ENCODE assay signal across 20 cellular contexts in genomic region chr10:34187201-34187600, GRCh38.
DNase-seq lines count a peak whose midpoint lies in the region; FAIRE-seq and TF ChIP-seq lines count a peak whose summit lies in the region.
"Had no signal": no experiment of that assay in that cellular context is flagged by ENCODE, and none has a peak within 500 bp of the region (broad histone marks: within the 10 kb centered on the region; RNA-seq: fewer than 3 reads in every experiment).

No MANE protein-coding gene starts in this region.

- no peaks in the 10 kb centered on the region for H4K20me1 ChIP-seq in astrocyte (ENCODE audit: insufficient read depth, low read length)

- H3K27ac Mint-ChIP-seq in astrocyte (ENCODE audit: unreplicated experiment) = no peak overlapping the region
- no peak overlapping the region for H3K27ac Mint-ChIP-seq in activated naive CD8-positive, alpha-beta T cell treated with anti-CD3 and anti-CD28 coated beads for 36 hours
- H3K27ac Mint-ChIP-seq: dendritic cell treated with granulocyte-macrophage colony-stimulating factor and Interleukin-4, amounts not matched to agents 40 ng/mL and 50 ng/mL, for 4 days had no signal

- H3K27me3 Mint-ChIP-seq in astrocyte (ENCODE audit: low read depth, unreplicated experiment) = no peaks in the 10 kb centered on the region
- peaks cover 3% of the 10 kb centered on the region for H3K27me3 Mint-ChIP-seq in activated naive CD8-positive, alpha-beta T cell treated with anti-CD3 and anti-CD28 coated beads for 36 hours
- H3K27me3 Mint-ChIP-seq: dendritic cell treated with granulocyte-macrophage colony-stimulating factor and Interleukin-4, amounts not matched to agents 40 ng/mL and 50 ng/mL, for 4 days had no signal

- H3K9me3 Mint-ChIP-seq in astrocyte (ENCODE audit: unreplicated experiment) = no peaks in the 10 kb centered on the region
- peaks cover 1% of the 10 kb centered on the region for H3K9me3 Mint-ChIP-seq in activated naive CD8-positive, alpha-beta T cell treated with anti-CD3 and anti-CD28 coated beads for 36 hours
- H3K9me3 Mint-ChIP-seq: dendritic cell treated with granulocyte-macrophage colony-stimulating factor and Interleukin-4, amounts not matched to agents 40 ng/mL and 50 ng/mL, for 4 days had no signal

- no peaks in the 10 kb centered on the region for H3K36me3 Mint-ChIP-seq in astrocyte (ENCODE audit: low read depth, unreplicated experiment)
- H3K36me3 Mint-ChIP-seq in activated naive CD8-positive, alpha-beta T cell treated with anti-CD3 and anti-CD28 coated beads for 36 hours = no peaks in the 10 kb centered on the region

- no peak overlapping the region for H2AFZ ChIP-seq in astrocyte (ENCODE audit: low read depth, low read length)
- H2AFZ ChIP-seq: hepatocyte, parathyroid adenoma had no signal

- H3K4me1 ChIP-seq in astrocyte (ENCODE audit: insufficient read depth, low read length) = peaks cover 25% of the 10 kb centered on the region
- H3K4me1 ChIP-seq: parathyroid adenoma had no signal

- DNase-seq in GM04504 (ENCODE audit: low read depth) = peak; percentile 60
- DNase-seq in astrocyte (ENCODE audit: low read depth) = peak; percentile 88
- DNase-seq in glomerular visceral epithelial cell (ENCODE audit: extremely low spot score) = peak; percentile 8
- peak; percentile 44 for DNase-seq in non-pigmented ciliary epithelial cell (ENCODE audit: low read depth)
- DNase-seq in activated naive CD8-positive, alpha-beta T cell treated with anti-CD3 and anti-CD28 coated beads for 36 hours = no peak
- DNase-seq in NCI-H2196 (lab: John Stamatoyannopoulos, UW; ENCODE audit: unreplicated experiment) = no peak
- DNase-seq in germinal center (ENCODE audit: low spot score) = no peak
- DNase-seq in activated CD4-positive, alpha-beta T cell treated with anti-CD3 and anti-CD28 coated beads for 1 hour = no peak
- DNase-seq: activated effector memory CD4-positive, alpha-beta T cell treated with anti-CD3 and anti-CD28 coated beads, Interleukin-2, amount 50 U/mL, for 16 hours; KBM-7; mucosa of descending colon; NCI-H1048; NCI-H524 treated with DMSO at 0.1 percent for 48 hours; SHP77 had no signal

- FAIRE-seq in astrocyte (lab: Jason Lieb, UNC) = peak; percentile 85
- FAIRE-seq: GM12891 had no signal

- no peaks in the 10 kb centered on the region for H3K79me2 ChIP-seq in astrocyte (ENCODE audit: insufficient read depth, low read length)
- H3K79me2 ChIP-seq: parathyroid adenoma had no signal

- no peaks in the 10 kb centered on the region for H3K36me3 ChIP-seq in astrocyte (ENCODE audit: insufficient read depth, low read length)
- H3K36me3 ChIP-seq: ascending aorta had no signal

- no peaks in the 10 kb centered on the region for H3K27me3 ChIP-seq in astrocyte (ENCODE audit: insufficient read depth, low read length)
- H3K27me3 ChIP-seq: ascending aorta, hepatocyte had no signal

- peak overlapping the region; percentile 35 for H3K4me2 ChIP-seq in astrocyte (ENCODE audit: low read length)
- H3K4me2 ChIP-seq: hepatocyte had no signal

- H3K4me1 Mint-ChIP-seq in astrocyte (ENCODE audit: low read depth, unreplicated experiment) = peaks cover 33% of the 10 kb centered on the region
- H3K4me1 Mint-ChIP-seq in activated naive CD8-positive, alpha-beta T cell treated with anti-CD3 and anti-CD28 coated beads for 36 hours = no peaks in the 10 kb centered on the region

- H3K4me3 Mint-ChIP-seq in astrocyte (ENCODE audit: unreplicated experiment) = no peak overlapping the region
- H3K4me3 Mint-ChIP-seq in activated naive CD8-positive, alpha-beta T cell treated with anti-CD3 and anti-CD28 coated beads for 36 hours = no peak overlapping the region
- H3K4me3 Mint-ChIP-seq: dendritic cell treated with granulocyte-macrophage colony-stimulating factor and Interleukin-4, amounts not matched to agents 40 ng/mL and 50 ng/mL, for 4 days had no signal

- H3K9me3 ChIP-seq in astrocyte (ENCODE audit: insufficient read depth, low read depth, low read length) = no peaks in the 10 kb centered on the region
- H3K9me3 ChIP-seq: ascending aorta, mucosa of descending colon had no signal

- no peak overlapping the region for H3K9ac ChIP-seq in astrocyte (ENCODE audit: low read length)
- H3K9ac ChIP-seq: parathyroid adenoma had no signal

- H3K4me3 ChIP-seq in astrocyte (ENCODE audit: insufficient read depth, low read depth, low read length) = no peak overlapping the region
- H3K4me3 ChIP-seq: ascending aorta, hepatocyte, mucosa of descending colon had no signal

- no peak overlapping the region for H3K27ac ChIP-seq in astrocyte (ENCODE audit: low read depth, low read length)
- H3K27ac ChIP-seq: ascending aorta, epithelial cell of prostate, parathyroid adenoma had no signal

- no peak for TF ChIP-seq CTCF in astrocyte (IDR thresholded peaks at IDR 0.05; ENCODE audit: insufficient read depth, low read depth, low read length)

Comparison
In these comparisons a context has a peak if more than half of its experiments do, and no peak if none do; other contexts are left out.
1. DNase-seq: peak in GM04504 (single experiment), astrocyte (single experiment), glomerular visceral epithelial cell (single experiment) and non-pigmented ciliary epithelial cell (single experiment); none in activated naive CD8-positive, alpha-beta T cell treated with anti-CD3 and anti-CD28 coated beads for 36 hours (single experiment), NCI-H2196 (single experiment), germinal center (single experiment) and activated CD4-positive, alpha-beta T cell treated with anti-CD3 and anti-CD28 coated beads for 1 hour (single experiment).